13 cellular contexts compared by ENCODE assay signal in the genomic region with DNA sequence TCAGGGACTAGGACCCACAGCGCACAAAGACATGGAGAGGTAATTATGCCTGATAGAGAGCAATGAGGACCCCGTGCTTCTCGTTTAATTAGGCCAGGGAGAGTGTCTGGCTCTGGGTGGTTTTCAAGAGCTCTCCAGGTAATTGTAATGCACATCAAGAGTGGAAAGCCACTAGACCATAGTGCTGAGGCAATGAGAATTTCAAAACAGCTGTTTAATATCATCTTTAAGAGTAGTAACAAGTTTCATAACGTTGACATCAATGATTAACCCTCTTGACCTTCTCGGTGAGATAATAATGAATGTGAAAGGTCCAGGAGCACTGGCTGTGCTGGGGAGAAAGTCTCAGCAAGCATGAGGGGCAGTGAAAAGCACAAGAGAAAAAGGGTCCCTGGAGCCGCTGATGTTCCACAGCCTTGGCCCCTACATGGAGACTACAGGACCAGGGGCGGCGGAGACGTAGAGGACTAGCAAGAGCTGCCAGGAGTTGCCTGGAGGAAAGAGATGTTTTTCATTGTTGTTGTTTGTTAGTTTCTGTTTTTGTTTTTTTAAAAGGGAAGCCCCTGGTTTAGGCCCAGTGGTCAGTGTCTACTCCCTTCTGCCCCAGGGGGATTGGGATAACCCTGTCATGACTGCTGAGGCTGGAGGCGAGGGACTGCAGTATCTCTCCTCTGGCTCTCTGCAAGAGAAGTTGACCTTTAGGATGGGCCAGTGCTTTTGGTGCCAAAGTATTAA. TPM values are rescaled to one million over a fixed set of nuclear protein-coding genes. Genes with fewer than 3 reads are reported as not detected.
A peak's percentile ranks its signal among the peaks of the same experiment; 100 is the strongest.
DNase-seq lines count a peak whose midpoint lies in the region; ATAC-seq and TF ChIP-seq lines count a peak whose summit lies in the region.
"Had no signal": no experiment of that assay in that cellular context is flagged by ENCODE, and none has a peak within 500 bp of the region (broad histone marks: within the 10 kb centered on the region; RNA-seq: fewer than 3 reads in every experiment).

No MANE protein-coding gene starts in this region.

- H3K4me3 ChIP-seq in dorsolateral prefrontal cortex: no peak overlapping the region
- H3K4me3 ChIP-seq in colonic mucosa: no peak overlapping the region

- intact Hi-C loops in left colon (cut with DNase I, micrococcal nuclease) (no loop called here), dorsolateral prefrontal cortex (cut with DNase I) (no loop called here), colonic mucosa (cut with DNase I) (no loop called here)

- no peak for TF ChIP-seq CTCF in dorsolateral prefrontal cortex (IDR thresholded peaks at IDR 0.05 in 54 of 56, conservative IDR thresholded peaks at IDR 0.05 in 2 of 56; ENCODE audit: low read depth in 1 of 56, partially characterized antibody in 56 of 56)
- TF ChIP-seq CTCF in colonic mucosa (IDR thresholded peaks at IDR 0.05): no peak

- H3K27ac ChIP-seq in dorsolateral prefrontal cortex: no peak overlapping the region
- no peak overlapping the region for H3K27ac ChIP-seq in colonic mucosa

- peaks cover 0 to 64% (median 8%) of the 10 kb centered on the region in 45 donors for H3K27me3 ChIP-seq in dorsolateral prefrontal cortex
- no peaks in the 10 kb centered on the region for H3K27me3 ChIP-seq in colonic mucosa

- H3K9ac ChIP-seq in colonic mucosa (ENCODE audit: low read depth in 2 of 2, low read length in 2 of 2): no peak overlapping the region

- ATAC-seq in GM18508 (IDR thresholded peaks at IDR 0.05; ENCODE audit: insufficient read depth, unreplicated experiment) (peak; percentile 44), HG02588 (IDR thresholded peaks at IDR 0.05; ENCODE audit: unreplicated experiment) (peak; percentile 38), left colon (peak; percentile 22), HG03097 (IDR thresholded peaks at IDR 0.05; ENCODE audit: low FRiP score, unreplicated experiment) (no peak), GM19324 (IDR thresholded peaks at IDR 0.05; ENCODE audit: low FRiP score, unreplicated experiment) (no peak)
- ATAC-seq: natural killer cell had no signal

- no peaks in the 10 kb centered on the region for H3K36me3 ChIP-seq in colonic mucosa

- H3K4me1 ChIP-seq in colonic mucosa: no peaks in the 10 kb centered on the region

- H3K9me3 ChIP-seq in colonic mucosa: no peaks in the 10 kb centered on the region

- peak; percentile 51 to 54 for DNase-seq in NCI-H187 (lab: John Stamatoyannopoulos, UW)
- DNase-seq in left colon: no peak
- no peak for DNase-seq in dorsolateral prefrontal cortex
- DNase-seq in colonic mucosa: no peak
- DNase-seq: cortex of kidney, natural killer cell, NCI-H1694 treated with DMSO at 0.1 percent for 48 hours, RPMI8226 had no signal

RNA-seq across cellular contexts. Expression of a gene that starts 14.8 kb away (rescaled TPM):
- total RNA-seq in left colon (1 to 10 TPM; 2.3 to 2.7 TPM), dorsolateral prefrontal cortex (under 1 TPM in 3 of 120 experiments, not detected in 117; 0.28 to 0.63 (median 0.34) TPM), colonic mucosa (1 to 10 TPM; 2.1 to 3.9 TPM)
- total RNA-seq: G401 had no signal

RNA-seq across cellular contexts. Expression of a gene that starts 54.9 kb away (rescaled TPM):
- total RNA-seq in left colon (1 to 10 TPM; 1.1 to 1.2 TPM), dorsolateral prefrontal cortex (10 to 100 TPM in 13 of 120 experiments, 1 to 10 TPM in 107; 2.3 to 23.0 (median 6.1) TPM), colonic mucosa (under 1 TPM; 0.85 to 0.99 TPM)

Comparison
In these comparisons a context has a peak if more than half of its experiments do, and no peak if none do; other contexts are left out.
1. ATAC-seq: peak in GM18508 (single experiment), HG02588 (single experiment) and left colon (single experiment); none in HG03097 (single experiment) and GM19324 (single experiment).
2. DNase-seq: peak in NCI-H187 (2 of 2); none in left colon (0 of 2), dorsolateral prefrontal cortex (0 of 10) and colonic mucosa (single experiment).